ENCODE assay signal across 1 cellular context in the genomic region with DNA sequence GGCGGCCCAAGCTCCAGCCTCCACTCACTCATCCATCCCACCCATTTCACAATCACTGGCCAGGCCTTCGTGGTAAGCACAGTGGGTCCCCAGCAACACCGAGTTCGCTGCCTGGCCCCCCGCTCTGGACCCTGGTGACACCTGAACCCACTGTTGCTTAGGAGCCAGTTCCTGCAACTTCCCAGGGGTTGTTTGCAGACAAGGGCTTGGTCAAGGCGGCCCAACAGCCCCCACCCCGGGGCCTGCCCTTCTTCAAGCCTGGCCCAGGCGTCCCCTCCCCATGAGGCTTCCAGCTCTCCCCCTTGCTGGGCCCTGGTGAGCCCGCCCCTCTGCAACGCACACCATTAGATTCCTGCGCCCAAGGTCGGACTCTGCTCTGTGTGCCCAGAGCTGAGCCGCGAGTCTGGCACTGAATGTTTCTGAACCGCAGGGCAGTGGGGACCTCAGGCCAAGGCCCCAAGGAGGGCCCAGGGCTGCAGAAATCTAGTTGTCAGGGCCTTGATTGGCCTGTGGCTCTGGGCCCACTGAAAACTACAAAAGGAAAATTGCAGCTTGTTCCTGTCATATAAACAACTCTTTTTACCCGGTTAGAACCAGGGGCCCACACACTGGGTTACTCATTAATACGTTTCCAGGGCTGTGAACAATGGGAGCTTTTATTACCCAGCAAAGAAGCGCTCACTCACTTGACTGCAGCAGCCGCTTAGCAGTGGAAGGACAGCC.
A peak's percentile ranks its signal among the peaks of the same experiment; 100 is the strongest.
TF ChIP-seq lines count a peak whose summit lies in the region.

No MANE protein-coding gene starts in this region.

TF ChIP-seq in HepG2, 621 proteins besides CTCF, POLR2A, EP300 and RAD21 (continued from another document and continues in another):
- 0 out of 2 replicates have a peak, but pooled peaks have one; percentile 22 for TF ChIP-seq ZNF318 (CRISPR knock-in tag; IDR thresholded peaks at IDR 0.05)
- no peak for TF ChIP-seq CHD2 (IDR thresholded peaks at IDR 0.05; ENCODE audit: low read depth, low read length)
- TF ChIP-seq, protein P1, sequence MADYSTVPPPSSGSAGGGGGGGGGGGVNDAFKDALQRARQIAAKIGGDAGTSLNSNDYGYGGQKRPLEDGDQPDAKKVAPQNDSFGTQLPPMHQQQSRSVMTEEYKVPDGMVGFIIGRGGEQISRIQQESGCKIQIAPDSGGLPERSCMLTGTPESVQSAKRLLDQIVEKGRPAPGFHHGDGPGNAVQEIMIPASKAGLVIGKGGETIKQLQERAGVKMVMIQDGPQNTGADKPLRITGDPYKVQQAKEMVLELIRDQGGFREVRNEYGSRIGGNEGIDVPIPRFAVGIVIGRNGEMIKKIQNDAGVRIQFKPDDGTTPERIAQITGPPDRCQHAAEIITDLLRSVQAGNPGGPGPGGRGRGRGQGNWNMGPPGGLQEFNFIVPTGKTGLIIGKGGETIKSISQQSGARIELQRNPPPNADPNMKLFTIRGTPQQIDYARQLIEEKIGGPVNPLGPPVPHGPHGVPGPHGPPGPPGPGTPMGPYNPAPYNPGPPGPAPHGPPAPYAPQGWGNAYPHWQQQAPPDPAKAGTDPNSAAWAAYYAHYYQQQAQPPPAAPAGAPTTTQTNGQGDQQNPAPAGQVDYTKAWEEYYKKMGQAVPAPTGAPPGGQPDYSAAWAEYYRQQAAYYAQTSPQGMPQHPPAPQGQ (CRISPR knock-in tag; IDR thresholded peaks at IDR 0.05; ENCODE audit: borderline replicate concordance): no peak
- no peak for TF ChIP-seq ZNF550 (CRISPR knock-in tag; IDR thresholded peaks at IDR 0.05; ENCODE audit: borderline replicate concordance)
- TF ChIP-seq ZNF773 (CRISPR knock-in tag; IDR thresholded peaks at IDR 0.05; ENCODE audit: borderline replicate concordance): peak; percentile 23; the same call in 1 of the 2 replicates
- peak; percentile 41; the same call in 1 of the 2 replicates for TF ChIP-seq ZSCAN25 (CRISPR knock-in tag; IDR thresholded peaks at IDR 0.05)
- no peak for TF ChIP-seq RERE (CRISPR knock-in tag; IDR thresholded peaks at IDR 0.05; ENCODE audit: low read depth)
- TF ChIP-seq, protein P2, sequence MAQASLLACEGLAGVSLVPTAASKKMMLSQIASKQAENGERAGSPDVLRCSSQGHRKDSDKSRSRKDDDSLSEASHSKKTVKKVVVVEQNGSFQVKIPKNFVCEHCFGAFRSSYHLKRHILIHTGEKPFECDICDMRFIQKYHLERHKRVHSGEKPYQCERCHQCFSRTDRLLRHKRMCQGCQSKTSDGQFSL (CRISPR knock-in tag; IDR thresholded peaks at IDR 0.05): 0 out of 2 replicates have a peak, but pooled peaks have one; percentile 59
- TF ChIP-seq MEF2D (CRISPR knock-in tag; IDR thresholded peaks at IDR 0.05): peak; percentile 83; the same call in 1 of the 2 replicates
- peak; percentile 27; the same call in 1 of the 2 replicates for TF ChIP-seq ZNF235 (CRISPR knock-in tag; IDR thresholded peaks at IDR 0.05; ENCODE audit: borderline replicate concordance)
- TF ChIP-seq, protein P3, sequence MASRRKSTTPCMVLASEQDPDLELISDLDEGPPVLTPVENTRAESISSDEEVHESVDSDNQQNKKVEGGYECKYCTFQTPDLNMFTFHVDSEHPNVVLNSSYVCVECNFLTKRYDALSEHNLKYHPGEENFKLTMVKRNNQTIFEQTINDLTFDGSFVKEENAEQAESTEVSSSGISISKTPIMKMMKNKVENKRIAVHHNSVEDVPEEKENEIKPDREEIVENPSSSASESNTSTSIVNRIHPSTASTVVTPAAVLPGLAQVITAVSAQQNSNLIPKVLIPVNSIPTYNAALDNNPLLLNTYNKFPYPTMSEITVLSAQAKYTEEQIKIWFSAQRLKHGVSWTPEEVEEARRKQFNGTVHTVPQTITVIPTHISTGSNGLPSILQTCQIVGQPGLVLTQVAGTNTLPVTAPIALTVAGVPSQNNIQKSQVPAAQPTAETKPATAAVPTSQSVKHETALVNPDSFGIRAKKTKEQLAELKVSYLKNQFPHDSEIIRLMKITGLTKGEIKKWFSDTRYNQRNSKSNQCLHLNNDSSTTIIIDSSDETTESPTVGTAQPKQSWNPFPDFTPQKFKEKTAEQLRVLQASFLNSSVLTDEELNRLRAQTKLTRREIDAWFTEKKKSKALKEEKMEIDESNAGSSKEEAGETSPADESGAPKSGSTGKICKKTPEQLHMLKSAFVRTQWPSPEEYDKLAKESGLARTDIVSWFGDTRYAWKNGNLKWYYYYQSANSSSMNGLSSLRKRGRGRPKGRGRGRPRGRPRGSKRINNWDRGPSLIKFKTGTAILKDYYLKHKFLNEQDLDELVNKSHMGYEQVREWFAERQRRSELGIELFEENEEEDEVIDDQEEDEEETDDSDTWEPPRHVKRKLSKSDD (CRISPR knock-in tag; IDR thresholded peaks at IDR 0.05; ENCODE audit: low read depth): peak; percentile 78
- TF ChIP-seq SYNCRIP (IDR thresholded peaks at IDR 0.05; ENCODE audit: insufficient read depth, low read depth, low read length): no peak
- TF ChIP-seq ZNF446 (CRISPR knock-in tag; IDR thresholded peaks at IDR 0.05): no peak
- no peak for TF ChIP-seq EEA1 (CRISPR knock-in tag; IDR thresholded peaks at IDR 0.05; ENCODE audit: borderline replicate concordance)
- peak; percentile 61 for TF ChIP-seq NFYC (CRISPR knock-in tag; IDR thresholded peaks at IDR 0.05)
- 0 out of 2 replicates have a peak, but pooled peaks have one; percentile 50 for TF ChIP-seq ZMYM2 (CRISPR knock-in tag; IDR thresholded peaks at IDR 0.05)
- peak; percentile 82 for TF ChIP-seq MYPOP (CRISPR knock-in tag; IDR thresholded peaks at IDR 0.05)
- TF ChIP-seq PAF1 (CRISPR knock-in tag; IDR thresholded peaks at IDR 0.05): peak; percentile 52; the same call in 1 of the 2 replicates
- TF ChIP-seq ZBTB3 (CRISPR knock-in tag; IDR thresholded peaks at IDR 0.05; ENCODE audit: borderline replicate concordance, low read depth): no peak
- peak; percentile 76; the same call in 1 of the 2 replicates for TF ChIP-seq ZNF274 (CRISPR knock-in tag; IDR thresholded peaks at IDR 0.05)
- TF ChIP-seq, protein P4, sequence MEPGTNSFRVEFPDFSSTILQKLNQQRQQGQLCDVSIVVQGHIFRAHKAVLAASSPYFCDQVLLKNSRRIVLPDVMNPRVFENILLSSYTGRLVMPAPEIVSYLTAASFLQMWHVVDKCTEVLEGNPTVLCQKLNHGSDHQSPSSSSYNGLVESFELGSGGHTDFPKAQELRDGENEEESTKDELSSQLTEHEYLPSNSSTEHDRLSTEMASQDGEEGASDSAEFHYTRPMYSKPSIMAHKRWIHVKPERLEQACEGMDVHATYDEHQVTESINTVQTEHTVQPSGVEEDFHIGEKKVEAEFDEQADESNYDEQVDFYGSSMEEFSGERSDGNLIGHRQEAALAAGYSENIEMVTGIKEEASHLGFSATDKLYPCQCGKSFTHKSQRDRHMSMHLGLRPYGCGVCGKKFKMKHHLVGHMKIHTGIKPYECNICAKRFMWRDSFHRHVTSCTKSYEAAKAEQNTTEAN (CRISPR knock-in tag; conservative IDR thresholded peaks at IDR 0.05): peak; percentile 60; the same call in 1 of the 2 replicates
- TF ChIP-seq BHLHE40 (IDR thresholded peaks at IDR 0.05; ENCODE audit: low read length): no peak
- peak; percentile 58 for TF ChIP-seq ZNF691 (CRISPR knock-in tag; IDR thresholded peaks at IDR 0.05; ENCODE audit: borderline replicate concordance, low read depth)
- TF ChIP-seq POLR2G (IDR thresholded peaks at IDR 0.05; ENCODE audit: low read depth, low read length): peak; percentile 92
- no peak for TF ChIP-seq ZNF30 (CRISPR knock-in tag; IDR thresholded peaks at IDR 0.05)
- TF ChIP-seq ETV6 (CRISPR knock-in tag; conservative IDR thresholded peaks at IDR 0.05): no peak
- no peak for TF ChIP-seq SP2 (CRISPR knock-in tag; IDR thresholded peaks at IDR 0.05)
